In genomic region chr1:211323156-211324063, GRCh38 we compare ENCODE assay signal across 8 cellular contexts. TPM values are rescaled to one million over a fixed set of nuclear protein-coding genes. Genes with fewer than 3 reads are reported as not detected.
DNase-seq lines count a peak whose midpoint lies in the region; ATAC-seq, FAIRE-seq and TF ChIP-seq lines count a peak whose summit lies in the region.

No MANE protein-coding gene starts in this region.

- TF ChIP-seq POLR2A in heart left ventricle (IDR thresholded peaks at IDR 0.05): no peak

- H3K27me3 ChIP-seq in heart left ventricle: no peaks in the 10 kb centered on the region

- 28 to 41% (median 32%) methylated on average over 9 of the region's 9 CpGs for WGBS in heart left ventricle, 4 donors

- FAIRE-seq in kidney (lab: Jason Lieb, UNC): no peak

- ATAC-seq in heart left ventricle (peak in 3 of 4 donors; percentile 51 to 68 (median 54)), Right ventricle myocardium inferior (no peak), HG02678 (IDR thresholded peaks at IDR 0.05; ENCODE audit: unreplicated experiment) (peak; percentile 47)

- TF ChIP-seq CTCF in heart left ventricle (IDR thresholded peaks at IDR 0.05) (peak; percentile 43 to 78 (median 62)), kidney (IDR thresholded peaks at IDR 0.05; ENCODE audit: borderline replicate concordance, extremely low read depth, insufficient read depth) (peak; percentile 75)

- no peak overlapping the region for H3K4me3 ChIP-seq in heart left ventricle
- H3K4me3 ChIP-seq in kidney (ENCODE audit: low read length in 2 of 2): no peak overlapping the region

- intact Hi-C loops in heart left ventricle (cut with DNase I) (loop anchor here (2.0 to 10.0 kb wide), 8 partner anchors 61 to 334 kb away; no protein-coding TSS in a partner anchor), Right ventricle myocardium inferior (cut with DNase I) (loop anchor here (5.0 to 10.0 kb wide), 3 partner anchors 151 to 334 kb away; no protein-coding TSS in a partner anchor), kidney (cut with DNase I) (no loop called here)

- no peak overlapping the region for H3K9ac ChIP-seq in kidney (ENCODE audit: low read length in 2 of 2)

- no peak overlapping the region for H3K27ac ChIP-seq in heart left ventricle
- no peak overlapping the region for H3K27ac ChIP-seq in kidney (ENCODE audit: low read depth in 2 of 2, low read length in 2 of 2)

- DNase-seq in heart left ventricle (peak in 2 of 5 donors; percentile 31 to 45), Right ventricle myocardium inferior (ENCODE audit: missing footprints) (no peak), NCI-H1092 treated with DMSO at 0.1 percent for 48 hours (lab: John Stamatoyannopoulos, UW) (peak; percentile 76), T-helper 1 cell (peak in 4 of 5 donors; percentile 45 to 78 (median 48)), astrocyte of the hippocampus (ENCODE audit: low read depth, low spot score) (peak; percentile 81), kidney (no peak)
- DNase-seq in stimulated activated CD4-positive, alpha-beta T cell treated with anti-CD3 and anti-CD28 coated beads, Interleukin-4, amount 100 ng/mL, for 48 hours (ENCODE audit: low read depth in 2 of 2): peak; percentile 45 to 59

- H3K4me1 ChIP-seq in heart left ventricle (peaks cover 0 to 20% (median 8%) of the 10 kb centered on the region in 12 donors), kidney (ENCODE audit: control insufficient read depth in 1 of 2, insufficient read depth in 1 of 2, low read depth in 1 of 2, low read length in 2 of 2) (peaks cover 3 to 8% of the 10 kb centered on the region in 2 donors)

- H3K9me3 ChIP-seq in heart left ventricle: no peaks in the 10 kb centered on the region
- no peaks in the 10 kb centered on the region for H3K9me3 ChIP-seq in kidney (ENCODE audit: control insufficient read depth in 1 of 2, low read length in 2 of 2)

- no peaks in the 10 kb centered on the region for H3K36me3 ChIP-seq in heart left ventricle
- no peaks in the 10 kb centered on the region for H3K36me3 ChIP-seq in kidney (ENCODE audit: control insufficient read depth in 1 of 2, insufficient read depth in 2 of 2, low read length in 2 of 2)

RNA-seq across cellular contexts. Expression of gene TRAF5, which starts 3.2 kb away (rescaled TPM):
- total RNA-seq in heart left ventricle: 1 to 10 TPM; 1.6 to 8.8 (median 2.5) TPM
- 1 to 10 TPM; 1.3 to 2.1 TPM for polyA plus RNA-seq in heart left ventricle
- 2.1 TPM for total RNA-seq in Right ventricle myocardium inferior
- total RNA-seq in kidney: 22.1 TPM
- 4.8 TPM for polyA plus RNA-seq in kidney (ENCODE audit: insufficient read depth, low read depth, low replicate concordance)

Comparison
In these comparisons a context has a peak if more than half of its experiments do, and no peak if none do; other contexts are left out.
1. DNase-seq: peak in NCI-H1092 treated with DMSO at 0.1 percent for 48 hours (single experiment), T-helper 1 cell (4 of 5), astrocyte of the hippocampus (single experiment) and stimulated activated CD4-positive, alpha-beta T cell treated with anti-CD3 and anti-CD28 coated beads, Interleukin-4, amount 100 ng/mL, for 48 hours (2 of 2); none in Right ventricle myocardium inferior (single experiment) and kidney (single experiment).